ENCODE assay signal across 14 cellular contexts in genomic region chr4:7692451-7693236, GRCh38.
"Had no signal": no experiment of that assay in that cellular context is flagged by ENCODE, and none has a peak within 500 bp of the region (broad histone marks: within the 10 kb centered on the region; RNA-seq: fewer than 3 reads in every experiment).

No MANE protein-coding gene starts in this region.

- DNase-seq: Karpas-422; KG1; MG63; NCI-H1417 treated with DMSO at 0.1 percent for 48 hours; NCI-H146; NCI-H2081 treated with DMSO at 0.1 percent for 48 hours; NCI-H446 treated with DMSO at 0.1 percent for 48 hours; NCI-H526; NCI-H82; NK-92 treated with Interleukin-12 subunit alpha and Interleukin-12 subunit beta, amount 100 ng/mL, for 24 hours; OCI-M1; PC-9; SW 1271 had no signal

- H3K4me3 ChIP-seq: MG63, PC-9 had no signal

- H3K36me3 ChIP-seq: MG63 had no signal

- H3K9me3 ChIP-seq: MG63, SK-N-SH had no signal

- H3K27ac ChIP-seq: PC-9 had no signal

- H3K27me3 ChIP-seq: MG63 had no signal

- H2AFZ ChIP-seq: PC-9 had no signal

- H3K9ac ChIP-seq: SK-N-SH had no signal

- H3K4me2 ChIP-seq: PC-9, SK-N-SH had no signal
